ENCODE assay signal across 10 cellular contexts in the genomic region with DNA sequence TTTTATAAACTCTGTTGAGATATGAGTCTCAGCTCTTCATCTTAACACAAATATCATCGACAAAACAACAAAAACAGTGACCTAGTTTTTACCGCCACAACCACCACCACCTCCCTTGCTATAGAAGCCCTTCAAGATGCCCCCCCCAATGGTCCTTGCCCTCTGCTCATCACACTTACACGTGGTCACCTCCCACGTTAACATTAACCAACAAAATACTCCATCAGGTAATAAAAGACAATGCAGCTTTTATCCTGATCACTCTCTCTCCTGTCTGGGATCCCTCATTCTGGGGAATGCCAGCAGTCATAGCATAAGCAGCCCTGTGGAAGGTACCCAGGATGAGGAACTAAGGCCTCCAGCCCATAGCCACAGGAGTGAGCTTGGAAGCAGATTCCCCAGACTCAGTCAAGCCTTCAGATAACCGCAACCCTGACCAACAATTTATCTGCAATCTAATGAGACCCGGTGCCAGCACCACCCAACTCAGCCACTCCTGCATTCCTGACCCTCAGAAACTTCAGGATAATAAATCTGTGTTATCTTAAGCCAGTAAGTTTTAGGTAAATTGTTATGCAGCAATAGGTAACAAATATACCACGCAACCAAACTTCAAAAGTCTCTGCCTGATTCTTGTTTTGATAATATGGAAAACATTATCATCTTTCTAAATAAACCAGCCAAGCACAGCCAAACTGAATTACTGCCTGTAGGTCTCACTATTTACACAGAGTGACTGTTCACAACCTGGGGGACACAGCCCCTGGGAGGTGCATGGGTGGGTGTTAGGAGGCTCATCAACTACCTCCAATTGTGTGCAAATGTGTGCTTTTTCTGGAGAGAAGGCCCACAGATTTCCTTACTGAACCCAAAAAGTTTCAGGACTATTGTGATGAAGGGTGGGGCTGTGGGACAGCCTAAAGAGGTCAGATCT. TPM values are rescaled to one million over a fixed set of nuclear protein-coding genes. Genes with fewer than 3 reads are reported as not detected.
DNase-seq lines count a peak whose midpoint lies in the region; ATAC-seq, FAIRE-seq and TF ChIP-seq lines count a peak whose summit lies in the region.
"Had no signal": no experiment of that assay in that cellular context is flagged by ENCODE, and none has a peak within 500 bp of the region (broad histone marks: within the 10 kb centered on the region; RNA-seq: fewer than 3 reads in every experiment).

No MANE protein-coding gene starts in this region.

- no peak overlapping the region for H3K9ac ChIP-seq in kidney (ENCODE audit: low read length in 2 of 2)

- H3K27ac Mint-ChIP-seq in activated CD8-positive, alpha-beta T cell treated with anti-CD3 and anti-CD28 coated beads for 36 hours: peak overlapping the region; percentile 92
- peak overlapping the region; percentile 99 for H3K27ac Mint-ChIP-seq in stimulated activated naive CD8-positive, alpha-beta T cell treated with anti-CD3 and anti-CD28 coated beads, Interleukin-15, Interleukin-2, amounts not matched to agents 100 ng/mL and 50 ng/mL, for 24 hours
- no peak overlapping the region for H3K27ac Mint-ChIP-seq in activated CD4-positive, alpha-beta T cell treated with anti-CD3 and anti-CD28 coated beads, Interleukin-2, amount 10 ng/mL, durations not matched to agents 7 days and 5 days

- peaks cover 81% of the 10 kb centered on the region for H3K4me1 Mint-ChIP-seq in activated CD8-positive, alpha-beta T cell treated with anti-CD3 and anti-CD28 coated beads for 36 hours (ENCODE audit: low read depth)
- peaks cover 86% of the 10 kb centered on the region for H3K4me1 Mint-ChIP-seq in stimulated activated naive CD8-positive, alpha-beta T cell treated with anti-CD3 and anti-CD28 coated beads, Interleukin-15, Interleukin-2, amounts not matched to agents 100 ng/mL and 50 ng/mL, for 24 hours (ENCODE audit: low read depth)
- peaks cover 27% of the 10 kb centered on the region for H3K4me1 Mint-ChIP-seq in activated CD4-positive, alpha-beta T cell treated with anti-CD3 and anti-CD28 coated beads, Interleukin-2, amount 10 ng/mL, durations not matched to agents 7 days and 5 days

- peak overlapping the region in 1 of 2 donors; percentile 17 for H3K4me3 ChIP-seq in kidney (ENCODE audit: low read length in 2 of 2)

- CTCF ChIA-PET in activated CD8-positive, alpha-beta T cell treated with anti-CD3 and anti-CD28 coated beads for 36 hours (lab: Charles Lee): interaction anchor here (1.1 to 1.3 kb wide), 3 partner anchors 28 to 93 kb away, joined by 3 read pairs; no protein-coding TSS in a partner anchor
- CTCF ChIA-PET in activated CD4-positive, alpha-beta T cell treated with anti-CD3 and anti-CD28 coated beads, Interleukin-2, amount 10 ng/mL, durations not matched to agents 7 days and 5 days (lab: Charles Lee): interaction anchor here (0.8 to 1.6 kb wide), 2 partner anchors 15 to 57 kb away, joined by 3 read pairs; no protein-coding TSS in a partner anchor

- no peak for FAIRE-seq in kidney (lab: Jason Lieb, UNC)
- FAIRE-seq: A204.1 had no signal

- peak; percentile 57 for ATAC-seq in activated CD8-positive, alpha-beta T cell treated with anti-CD3 and anti-CD28 coated beads for 36 hours
- ATAC-seq in GM19328 (IDR thresholded peaks at IDR 0.05; ENCODE audit: unreplicated experiment): no peak

- TF ChIP-seq CTCF in activated CD8-positive, alpha-beta T cell treated with anti-CD3 and anti-CD28 coated beads for 36 hours (IDR thresholded peaks at IDR 0.05): no peak
- no peak for TF ChIP-seq CTCF in kidney (IDR thresholded peaks at IDR 0.05; ENCODE audit: borderline replicate concordance, extremely low read depth, insufficient read depth)

- intact Hi-C loops in activated CD8-positive, alpha-beta T cell treated with anti-CD3 and anti-CD28 coated beads for 36 hours (cut with micrococcal nuclease): no loop called here
- intact Hi-C loops in kidney (cut with DNase I): no loop called here

- peak overlapping the region in 1 of 2 donors; percentile 23 for H3K27ac ChIP-seq in kidney (ENCODE audit: low read depth in 2 of 2, low read length in 2 of 2)

- H3K9me3 ChIP-seq in kidney (ENCODE audit: control insufficient read depth in 1 of 2, low read length in 2 of 2): no peaks in the 10 kb centered on the region

- H3K36me3 Mint-ChIP-seq in activated CD8-positive, alpha-beta T cell treated with anti-CD3 and anti-CD28 coated beads for 36 hours (ENCODE audit: low read depth): peaks cover 62% of the 10 kb centered on the region
- H3K36me3 Mint-ChIP-seq in stimulated activated naive CD8-positive, alpha-beta T cell treated with anti-CD3 and anti-CD28 coated beads, Interleukin-15, Interleukin-2, amounts not matched to agents 100 ng/mL and 50 ng/mL, for 24 hours (ENCODE audit: low read depth): peaks cover 43% of the 10 kb centered on the region
- peaks cover 11% of the 10 kb centered on the region for H3K36me3 Mint-ChIP-seq in activated CD4-positive, alpha-beta T cell treated with anti-CD3 and anti-CD28 coated beads, Interleukin-2, amount 10 ng/mL, durations not matched to agents 7 days and 5 days (ENCODE audit: low read depth)

- peak overlapping the region; percentile 83 for H3K4me3 Mint-ChIP-seq in activated CD8-positive, alpha-beta T cell treated with anti-CD3 and anti-CD28 coated beads for 36 hours
- peak overlapping the region; percentile 95 for H3K4me3 Mint-ChIP-seq in stimulated activated naive CD8-positive, alpha-beta T cell treated with anti-CD3 and anti-CD28 coated beads, Interleukin-15, Interleukin-2, amounts not matched to agents 100 ng/mL and 50 ng/mL, for 24 hours
- no peak overlapping the region for H3K4me3 Mint-ChIP-seq in activated CD4-positive, alpha-beta T cell treated with anti-CD3 and anti-CD28 coated beads, Interleukin-2, amount 10 ng/mL, durations not matched to agents 7 days and 5 days

- peaks cover 0 to 11% of the 10 kb centered on the region in 2 donors for H3K4me1 ChIP-seq in kidney (ENCODE audit: control insufficient read depth in 1 of 2, insufficient read depth in 1 of 2, low read depth in 1 of 2, low read length in 2 of 2)

- no peaks in the 10 kb centered on the region for H3K27me3 Mint-ChIP-seq in activated CD8-positive, alpha-beta T cell treated with anti-CD3 and anti-CD28 coated beads for 36 hours
- no peaks in the 10 kb centered on the region for H3K27me3 Mint-ChIP-seq in stimulated activated naive CD8-positive, alpha-beta T cell treated with anti-CD3 and anti-CD28 coated beads, Interleukin-15, Interleukin-2, amounts not matched to agents 100 ng/mL and 50 ng/mL, for 24 hours
- H3K27me3 Mint-ChIP-seq in activated CD4-positive, alpha-beta T cell treated with anti-CD3 and anti-CD28 coated beads, Interleukin-2, amount 10 ng/mL, durations not matched to agents 7 days and 5 days: no peaks in the 10 kb centered on the region

- no peaks in the 10 kb centered on the region for H3K9me3 Mint-ChIP-seq in activated CD8-positive, alpha-beta T cell treated with anti-CD3 and anti-CD28 coated beads for 36 hours
- no peaks in the 10 kb centered on the region for H3K9me3 Mint-ChIP-seq in stimulated activated naive CD8-positive, alpha-beta T cell treated with anti-CD3 and anti-CD28 coated beads, Interleukin-15, Interleukin-2, amounts not matched to agents 100 ng/mL and 50 ng/mL, for 24 hours
- no peaks in the 10 kb centered on the region for H3K9me3 Mint-ChIP-seq in activated CD4-positive, alpha-beta T cell treated with anti-CD3 and anti-CD28 coated beads, Interleukin-2, amount 10 ng/mL, durations not matched to agents 7 days and 5 days

- DNase-seq in NK-92 treated with Interleukin-12 subunit alpha and Interleukin-12 subunit beta, amount 100 ng/mL, for 24 hours (lab: John Stamatoyannopoulos, UW): peak; percentile 27
- no peak for DNase-seq in NK-92 (lab: John Stamatoyannopoulos, UW; ENCODE audit: unreplicated experiment)
- peak; percentile 64 for DNase-seq in activated CD8-positive, alpha-beta T cell treated with anti-CD3 and anti-CD28 coated beads for 36 hours
- peak; percentile 57 for DNase-seq in kidney
- no peak for DNase-seq in activated CD4-positive, alpha-beta T cell treated with anti-CD3 and anti-CD28 coated beads, Interleukin-2, amount 10 ng/mL, durations not matched to agents 7 days and 5 days
- DNase-seq in NCI-H187 treated with DMSO at 0.1 percent for 48 hours (lab: John Stamatoyannopoulos, UW): no peak
- DNase-seq: NCI-H82 had no signal

- H3K36me3 ChIP-seq in kidney (ENCODE audit: control insufficient read depth in 1 of 2, insufficient read depth in 2 of 2, low read length in 2 of 2): no peaks in the 10 kb centered on the region

- POLR2A ChIA-PET in activated CD8-positive, alpha-beta T cell treated with anti-CD3 and anti-CD28 coated beads for 36 hours (lab: Charles Lee): interaction anchor here (0.7 to 1.5 kb wide), 3 partner anchors 8 to 239 kb away, joined by 3 to 7 read pairs (median 3); no protein-coding TSS in a partner anchor
- POLR2A ChIA-PET in activated CD4-positive, alpha-beta T cell treated with anti-CD3 and anti-CD28 coated beads, Interleukin-2, amount 10 ng/mL, durations not matched to agents 7 days and 5 days (lab: Charles Lee): interaction anchor here (0.5 kb wide), 1 partner anchor 63 kb away, joined by 3 read pairs; no protein-coding TSS in a partner anchor

RNA-seq across cellular contexts. Expression of gene PECAM1, which starts 6.1 kb away (rescaled TPM):
- total RNA-seq in activated CD8-positive, alpha-beta T cell treated with anti-CD3 and anti-CD28 coated beads for 36 hours: 10 to 100 TPM; 58.2 to 64.4 TPM
- total RNA-seq in kidney: 321 TPM
- polyA plus RNA-seq in kidney (ENCODE audit: insufficient read depth, low read depth, low replicate concordance): 44.3 TPM
- total RNA-seq in activated CD4-positive, alpha-beta T cell treated with anti-CD3 and anti-CD28 coated beads, Interleukin-2, amount 10 ng/mL, durations not matched to agents 7 days and 5 days: 10 to 100 TPM; 18.7 to 19.0 TPM

Comparison
In these comparisons a context has a peak if more than half of its experiments do, and no peak if none do; other contexts are left out.
1. DNase-seq: peak in NK-92 treated with Interleukin-12 subunit alpha and Interleukin-12 subunit beta, amount 100 ng/mL, for 24 hours (single experiment), activated CD8-positive, alpha-beta T cell treated with anti-CD3 and anti-CD28 coated beads for 36 hours (single experiment) and kidney (single experiment); none in NK-92 (single experiment), activated CD4-positive, alpha-beta T cell treated with anti-CD3 and anti-CD28 coated beads, Interleukin-2, amount 10 ng/mL, durations not matched to agents 7 days and 5 days (single experiment) and NCI-H187 treated with DMSO at 0.1 percent for 48 hours (single experiment).